Comparison of ENCODE assay signal across 30 cellular contexts in genomic region chr20:48469026-48469425, GRCh38.
"Had no signal": no experiment of that assay in that cellular context is flagged by ENCODE, and none has a peak within 500 bp of the region (broad histone marks: within the 10 kb centered on the region; RNA-seq: fewer than 3 reads in every experiment).

No MANE protein-coding gene starts in this region.

- H3K4me1 ChIP-seq: pancreas, psoas muscle, right lobe of liver, sigmoid colon, suprapubic skin, testis, tibial artery, transverse colon, upper lobe of right lung, uterus had no signal

- H3K36me3 ChIP-seq: neutrophil, pancreas, right lobe of liver, sigmoid colon, suprapubic skin, tibial artery, transverse colon, upper lobe of right lung, uterus had no signal

- H3K27ac ChIP-seq: neutrophil, pancreas, psoas muscle, right lobe of liver, sigmoid colon, suprapubic skin, testis, tibial artery, transverse colon, upper lobe of right lung, uterus had no signal

- ATAC-seq: naive thymus-derived CD8-positive, alpha-beta T cell; natural killer cell treated with Interleukin-12 subunit alpha and Interleukin-12 subunit beta and Interleukin-15 and Interleukin-18, amount 100 ng/mL, for 72 hours; pancreas; psoas muscle; right cardiac atrium; right lobe of liver; stimulated activated memory B cell treated with anti-CD40 and anti-IgM and Interleukin-4, amounts not matched to agents 10 μg/mL and 1 μg/mL and 100 μg/mL, for 72 hours; stimulated activated naive CD8-positive, alpha-beta T cell treated with anti-CD3 and anti-CD28 coated beads, Interleukin-15, amount 100 ng/mL, for 72 hours; stimulated activated naive CD8-positive, alpha-beta T cell treated with anti-CD3 and anti-CD28 coated beads, Interleukin-15, Interleukin-2, amounts not matched to agents 100 U/mL and 50 U/mL, for 24 hours; upper lobe of right lung had no signal

- H3K4me1 Mint-ChIP-seq: stimulated activated naive CD8-positive, alpha-beta T cell treated with anti-CD3 and anti-CD28 coated beads, Interleukin-15, amount 100 ng/mL, for 72 hours had no signal

- H3K4me3 ChIP-seq: pancreas, psoas muscle, right lobe of liver, sigmoid colon, suprapubic skin, testis, tibial artery, transverse colon, upper lobe of right lung, uterus had no signal

- H3K4me3 Mint-ChIP-seq: naive thymus-derived CD8-positive, alpha-beta T cell; natural killer cell treated with Interleukin-12 subunit alpha and Interleukin-12 subunit beta and Interleukin-15 and Interleukin-18, amount 100 ng/mL, for 72 hours; nephron progenitor cell; neural crest cell; stimulated activated memory B cell treated with anti-CD40 and anti-IgM and Interleukin-4, amounts not matched to agents 10 μg/mL and 1 μg/mL and 100 μg/mL, for 72 hours; stimulated activated naive CD8-positive, alpha-beta T cell treated with anti-CD3 and anti-CD28 coated beads, Interleukin-15, amount 100 ng/mL, for 72 hours; type B pancreatic cell had no signal

- FAIRE-seq: pancreas, small intestine had no signal

- H3K27me3 Mint-ChIP-seq: progenitor cell of endocrine pancreas; stimulated activated naive CD8-positive, alpha-beta T cell treated with anti-CD3 and anti-CD28 coated beads, Interleukin-15, amount 100 ng/mL, for 72 hours had no signal

- H3K27ac Mint-ChIP-seq: naive thymus-derived CD8-positive, alpha-beta T cell; natural killer cell treated with Interleukin-12 subunit alpha and Interleukin-12 subunit beta and Interleukin-15 and Interleukin-18, amount 100 ng/mL, for 72 hours; nephron progenitor cell; progenitor cell of endocrine pancreas; stimulated activated memory B cell treated with anti-CD40 and anti-IgM and Interleukin-4, amounts not matched to agents 10 μg/mL and 1 μg/mL and 100 μg/mL, for 72 hours; stimulated activated naive CD8-positive, alpha-beta T cell treated with anti-CD3 and anti-CD28 coated beads, Interleukin-15, amount 100 ng/mL, for 72 hours; type B pancreatic cell had no signal

- H3K27me3 ChIP-seq: neutrophil, pancreas, right lobe of liver, testis, upper lobe of right lung, uterus had no signal

- H3K9me3 ChIP-seq: neutrophil, pancreas, psoas muscle, right lobe of liver, sigmoid colon, suprapubic skin, testis, tibial artery, transverse colon, upper lobe of right lung, uterus had no signal

- H3K9me3 Mint-ChIP-seq: naive thymus-derived CD8-positive, alpha-beta T cell; natural killer cell treated with Interleukin-12 subunit alpha and Interleukin-12 subunit beta and Interleukin-15 and Interleukin-18, amount 100 ng/mL, for 72 hours; stimulated activated naive CD8-positive, alpha-beta T cell treated with anti-CD3 and anti-CD28 coated beads, Interleukin-15, amount 100 ng/mL, for 72 hours had no signal

- H3K36me3 Mint-ChIP-seq: naive thymus-derived CD8-positive, alpha-beta T cell; natural killer cell treated with Interleukin-12 subunit alpha and Interleukin-12 subunit beta and Interleukin-15 and Interleukin-18, amount 100 ng/mL, for 72 hours; stimulated activated memory B cell treated with anti-CD40 and anti-IgM and Interleukin-4, amounts not matched to agents 10 μg/mL and 1 μg/mL and 100 μg/mL, for 72 hours; type B pancreatic cell had no signal

- DNase-seq: naive thymus-derived CD8-positive, alpha-beta T cell; nephron progenitor cell; nucleus accumbens; pancreas; psoas muscle; right cardiac atrium; right lobe of liver; sigmoid colon; small intestine; stimulated activated CD4-positive, alpha-beta T cell treated with anti-CD3 and anti-CD28 coated beads, Interleukin-12 subunit alpha, Interleukin-12 subunit beta, amount 100 ng/mL, for 4 hours; stimulated activated CD4-positive, alpha-beta T cell treated with anti-CD3 and anti-CD28 coated beads, Interleukin-1b, Interleukin-23, amount 100 ng/mL, for 48 hours; stimulated activated CD4-positive, alpha-beta T cell treated with anti-CD3 and anti-CD28 coated beads, Interleukin-4, amount 100 ng/mL, for 1 hour; stimulated activated CD4-positive, alpha-beta T cell treated with anti-CD3 and anti-CD28 coated beads, Interleukin-4, amount 100 ng/mL, for 4 hours; stimulated activated CD8-positive, alpha-beta memory T cell treated with anti-CD3 and anti-CD28 coated beads, Interleukin-4, amount 100 ng/mL, for 48 hours; stimulated activated naive CD4-positive, alpha-beta T cell; stimulated activated naive CD8-positive, alpha-beta T cell treated with anti-CD3 and anti-CD28 coated beads, Interleukin-15, amount 100 ng/mL, for 72 hours; stimulated activated naive CD8-positive, alpha-beta T cell treated with anti-CD3 and anti-CD28 coated beads, Interleukin-15, Interleukin-2, amounts not matched to agents 100 U/mL and 50 U/mL, for 24 hours; substantia nigra; testis; tibial artery; transverse colon; uterus had no signal
